ENCODE assay signal across 27 cellular contexts in the genomic region with DNA sequence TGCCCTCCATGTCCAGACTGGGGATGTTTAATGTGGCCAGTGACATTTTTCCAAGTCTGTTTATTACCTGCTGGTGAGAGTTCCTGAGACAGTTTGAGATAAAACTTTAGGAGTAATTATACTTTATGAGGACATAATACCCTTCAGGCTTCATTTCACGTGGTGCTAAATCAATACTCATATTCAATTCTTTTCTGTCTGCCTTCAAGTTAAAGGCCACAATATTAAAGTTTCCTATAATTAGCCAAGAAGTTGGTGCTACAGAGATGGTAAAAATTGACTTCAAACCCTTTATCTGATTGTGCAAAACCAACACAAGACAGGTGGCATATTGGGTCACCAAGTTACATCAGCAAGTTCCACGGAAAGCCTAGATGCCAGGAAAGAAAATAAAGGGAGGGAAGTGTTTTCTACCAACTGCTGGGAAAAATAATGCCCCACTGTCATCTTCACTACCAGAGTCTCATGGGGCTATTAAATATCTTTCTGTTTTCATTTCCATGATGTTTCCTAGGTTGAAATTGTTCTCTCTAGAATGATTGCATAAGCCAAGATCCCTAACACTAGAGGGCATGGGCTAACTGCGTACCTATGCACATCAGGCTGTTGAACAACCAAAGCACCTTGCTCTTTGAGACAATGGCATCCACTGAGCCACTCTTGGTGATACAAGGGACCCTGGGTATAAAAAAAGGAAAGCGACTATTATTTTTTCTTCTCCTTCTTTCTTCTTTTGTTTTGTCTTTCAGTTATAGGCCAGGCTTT.
A peak's percentile ranks its signal among the peaks of the same experiment; 100 is the strongest.
DNase-seq lines count a peak whose midpoint lies in the region; FAIRE-seq and TF ChIP-seq lines count a peak whose summit lies in the region.
"Had no signal": no experiment of that assay in that cellular context is flagged by ENCODE, and none has a peak within 500 bp of the region (broad histone marks: within the 10 kb centered on the region; RNA-seq: fewer than 3 reads in every experiment).

No MANE protein-coding gene starts in this region.

- H3K4me1 ChIP-seq in adrenal gland (replicated peaks in 1 of 2) (no peaks in the 10 kb centered on the region), uterus (no peaks in the 10 kb centered on the region)
- H3K4me1 ChIP-seq: esophagus muscularis mucosa, right atrium auricular region, SJCRH30, tibial nerve had no signal

- H3K36me3 ChIP-seq in bronchial epithelial cell (ENCODE audit: control insufficient read depth, insufficient read depth, low read length) (no peaks in the 10 kb centered on the region), adrenal gland (replicated peaks in 1 of 2) (no peaks in the 10 kb centered on the region), uterus (no peaks in the 10 kb centered on the region)
- H3K36me3 ChIP-seq: esophagus muscularis mucosa, ovary, right atrium auricular region, SJCRH30, tibial nerve had no signal

- DNase-seq in DMS 273 (lab: John Stamatoyannopoulos, UW; ENCODE audit: unreplicated experiment): peak; percentile 13
- DNase-seq in DMS 273 treated with DMSO at 0.1 percent for 48 hours (lab: John Stamatoyannopoulos, UW): no peak
- DNase-seq in NCI-H226: peak; percentile 9
- peak; percentile 29 for DNase-seq in bronchial epithelial cell (ENCODE audit: low read depth)
- DNase-seq in lung microvascular endothelial cell (ENCODE audit: low read depth in 2 of 2): peak; percentile 16 to 77
- no peak for DNase-seq in adrenal gland
- no peak for DNase-seq in activated gamma-delta T cell treated with Interleukin-2 at 50 U/mL for 16 hours
- no peak for DNase-seq in uterus
- DNase-seq: activated CD4-positive, alpha-beta T cell treated with anti-CD3 and anti-CD28 coated beads, Interleukin-2, amount 10 ng/mL, durations not matched to agents 24 days and 14 days; activated naive CD4-positive, alpha-beta T cell treated with anti-CD3 and anti-CD28 coated beads, Interleukin-2, amount 10 ng/mL, durations not matched to agents 7 days and 5 days; activated T-cell treated with anti-CD3 and anti-CD28 coated beads, Interleukin-2, amount 50 U/mL, for 72 hours; AML-193; GM23248; mesenchymal stem cell; naive B cell; NCI-H1417; NCI-H82; OCI-M1; ovary; SJCRH30; stimulated activated CD4-positive, alpha-beta T cell treated with anti-CD3 and anti-CD28 coated beads, Interleukin-4, amount 100 ng/mL, for 4 hours; T-helper 2 cell had no signal

- TF ChIP-seq CTCF in bronchial epithelial cell (IDR thresholded peaks at IDR 0.05; ENCODE audit: insufficient read depth, low read length, severe bottlenecking): peak; percentile 38
- TF ChIP-seq CTCF in adrenal gland (IDR thresholded peaks at IDR 0.05): no peak
- TF ChIP-seq CTCF in uterus (IDR thresholded peaks at IDR 0.05): no peak

- no peaks in the 10 kb centered on the region for H3K27me3 ChIP-seq in bronchial epithelial cell (ENCODE audit: control insufficient read depth, insufficient read depth, low read length)
- H3K27me3 ChIP-seq in adrenal gland: no peaks in the 10 kb centered on the region
- no peaks in the 10 kb centered on the region for H3K27me3 ChIP-seq in uterus
- H3K27me3 ChIP-seq: esophagus muscularis mucosa, ovary, right atrium auricular region, SJCRH30, tibial nerve had no signal

- H3K9me3 ChIP-seq in adrenal gland (replicated peaks in 1 of 3) (no peaks in the 10 kb centered on the region), uterus (no peaks in the 10 kb centered on the region)
- H3K9me3 ChIP-seq: esophagus muscularis mucosa, ovary, right atrium auricular region, SJCRH30, tibial nerve had no signal

- FAIRE-seq in bronchial epithelial cell (lab: Jason Lieb, UNC): no peak
- FAIRE-seq: GM12892 had no signal

- WGBS in adrenal gland, 4 donors: 79 to 88% (median 85%) methylated on average over 4 of the region's 4 CpGs

- TF ChIP-seq POLR2A in adrenal gland (IDR thresholded peaks at IDR 0.05) (no peak), uterus (IDR thresholded peaks at IDR 0.05) (no peak)

- intact Hi-C loops in adrenal gland (cut with DNase I) (no loop called here), uterus (cut with DNase I; ENCODE audit: low total_unique reads) (no loop called here)

- H3K4me3 ChIP-seq in bronchial epithelial cell (ENCODE audit: low read depth, low read length): no peak overlapping the region
- no peak overlapping the region for H3K4me3 ChIP-seq in adrenal gland
- H3K4me3 ChIP-seq in uterus: no peak overlapping the region
- H3K4me3 ChIP-seq: esophagus muscularis mucosa, GM23248, ovary, right atrium auricular region, SJCRH30, tibial nerve had no signal

- H3K27ac ChIP-seq in adrenal gland: no peak overlapping the region
- no peak overlapping the region for H3K27ac ChIP-seq in uterus
- H3K27ac ChIP-seq: 22Rv1, esophagus muscularis mucosa, GM23248, ovary, right atrium auricular region, SJCRH30, tibial nerve had no signal

Comparison
In these comparisons a context has a peak if more than half of its experiments do, and no peak if none do; other contexts are left out.
1. DNase-seq: peak in DMS 273 (single experiment), NCI-H226 (single experiment), bronchial epithelial cell (single experiment) and lung microvascular endothelial cell (2 of 2); none in DMS 273 treated with DMSO at 0.1 percent for 48 hours (single experiment), adrenal gland (0 of 7), activated gamma-delta T cell treated with Interleukin-2 at 50 U/mL for 16 hours (single experiment) and uterus (0 of 2).